27 cellular contexts compared by ENCODE assay signal in the genomic region with DNA sequence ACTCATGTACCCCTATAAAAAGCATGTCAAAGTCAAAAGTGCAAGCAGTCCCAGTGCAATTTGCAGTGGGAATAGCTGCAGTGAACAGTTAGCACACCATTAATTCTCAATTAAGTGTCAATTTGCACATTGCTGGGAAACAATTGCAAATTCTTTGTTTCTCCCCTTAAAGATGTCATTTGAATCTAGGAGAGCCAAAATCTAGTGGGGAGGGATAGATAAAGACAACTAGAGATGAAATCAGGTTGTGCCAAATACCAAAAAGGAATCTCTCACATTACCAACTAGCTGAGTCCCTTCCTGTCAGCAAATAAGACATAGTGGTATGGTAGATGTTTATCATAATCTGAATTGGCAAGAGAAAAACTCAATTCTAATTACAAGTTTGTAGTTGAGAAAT.
DNase-seq lines count a peak whose midpoint lies in the region; FAIRE-seq and TF ChIP-seq lines count a peak whose summit lies in the region.
"Had no signal": no experiment of that assay in that cellular context is flagged by ENCODE, and none has a peak within 500 bp of the region (broad histone marks: within the 10 kb centered on the region; RNA-seq: fewer than 3 reads in every experiment).

No MANE protein-coding gene starts in this region.

- H3K36me3 ChIP-seq in A673 (ENCODE audit: insufficient read depth, low read length, poor library complexity, severe bottlenecking) (no peaks in the 10 kb centered on the region), parathyroid adenoma (ENCODE audit: control insufficient read depth, insufficient read depth, low read length) (no peaks in the 10 kb centered on the region), right atrium auricular region (no peaks in the 10 kb centered on the region)
- H3K36me3 ChIP-seq: BLaER1 treated with 17β-estradiol and CSF1 and Interleukin-3, amounts not matched to agents 10 nM and 100 nM had no signal

- no peak overlapping the region for H3K9ac ChIP-seq in parathyroid adenoma
- H3K9ac ChIP-seq: BLaER1 treated with 17β-estradiol and CSF1 and Interleukin-3, amounts not matched to agents 10 nM and 100 nM had no signal

- CTCF ChIA-PET in A673 (lab: Charles Lee) = no interaction called here

- DNase-seq in A673 (ENCODE audit: low spot score) (peak; percentile 58), D721Med (ENCODE audit: insufficient read length, low spot score) (no peak), left kidney (ENCODE audit: low read depth, low spot score) (peak; percentile 22), NCI-H1930 (lab: John Stamatoyannopoulos, UW) (no peak), NCI-H2107 treated with DMSO at 0.1 percent for 48 hours (lab: John Stamatoyannopoulos, UW; ENCODE audit: unreplicated experiment) (no peak), right atrium auricular region (ENCODE audit: low spot score) (no peak)
- DNase-seq: 8988T; AML-193; Caco-2; Calu3; CD4-positive, alpha-beta T cell; CD8-positive, alpha-beta T cell; DMS 273 treated with DMSO at 0.1 percent for 48 hours; DMS153; DMS53; DMS79; DND-41; EL; GDM1 had no signal

- peak; percentile 41 for FAIRE-seq in D721Med (lab: Jason Lieb, UNC)
- FAIRE-seq: A204.1, GM12878, GM12892, GM18507, GM19239 had no signal

- H3K27me3 ChIP-seq in A673 (replicated peaks; ENCODE audit: insufficient read depth, low read depth, low read length, poor library complexity) (no peaks in the 10 kb centered on the region), parathyroid adenoma (ENCODE audit: control insufficient read depth, insufficient read depth, low read length) (no peaks in the 10 kb centered on the region), right atrium auricular region (no peaks in the 10 kb centered on the region)
- H3K27me3 ChIP-seq: BLaER1 treated with 17β-estradiol and CSF1 and Interleukin-3, amounts not matched to agents 10 nM and 100 nM had no signal

- H3K79me2 ChIP-seq in parathyroid adenoma = peaks cover 6% of the 10 kb centered on the region

- intact Hi-C loops in A673 (cut with micrococcal nuclease; ENCODE audit: unreplicated experiment) = no loop called here

- no TSS peak for BruUV-seq in A673 (replicated peaks; lab: Mats Ljungman, UMichigan)

- peaks cover 43% of the 10 kb centered on the region for H3K4me1 ChIP-seq in A673 (ENCODE audit: insufficient read depth, low read length, poor library complexity, severe bottlenecking)
- H3K4me1 ChIP-seq in parathyroid adenoma = peaks cover 9% of the 10 kb centered on the region
- H3K4me1 ChIP-seq in right atrium auricular region = no peaks in the 10 kb centered on the region
- H3K4me1 ChIP-seq: BLaER1 treated with 17β-estradiol and CSF1 and Interleukin-3, amounts not matched to agents 10 nM and 100 nM; Caco-2 had no signal

- H3K4me2 ChIP-seq in parathyroid adenoma (ENCODE audit: low read length) = peak overlapping the region; percentile 35
- H3K4me2 ChIP-seq: BLaER1 treated with 17β-estradiol and CSF1 and Interleukin-3, amounts not matched to agents 10 nM and 100 nM had no signal

- POLR2A ChIA-PET in A673 (lab: Charles Lee; ENCODE audit: low non-redundant PET) = no interaction called here

- no peak overlapping the region for H2AFZ ChIP-seq in parathyroid adenoma

- H3K4me3 ChIP-seq in A673 (ENCODE audit: low read depth, low read length, poor library complexity, severe bottlenecking) = no peak overlapping the region
- H3K4me3 ChIP-seq in parathyroid adenoma (ENCODE audit: low read depth, low read length) = peak overlapping the region; percentile 23
- H3K4me3 ChIP-seq in right atrium auricular region = no peak overlapping the region
- H3K4me3 ChIP-seq: BLaER1 treated with 17β-estradiol and CSF1 and Interleukin-3, amounts not matched to agents 10 nM and 100 nM; GM12878 had no signal

- H3K27ac ChIP-seq in A673 (ENCODE audit: low read depth, low read length, poor library complexity, severe bottlenecking) = peak overlapping the region; percentile 11
- peak overlapping the region; percentile 74 for H3K27ac ChIP-seq in parathyroid adenoma
- no peak overlapping the region for H3K27ac ChIP-seq in right atrium auricular region
- H3K27ac ChIP-seq: BLaER1 treated with 17β-estradiol and CSF1 and Interleukin-3, amounts not matched to agents 10 nM and 100 nM; C4-2B had no signal

- H3K9me3 ChIP-seq in A673 (ENCODE audit: low read depth, low read length, poor library complexity, severe bottlenecking) = no peaks in the 10 kb centered on the region
- H3K9me3 ChIP-seq in parathyroid adenoma (ENCODE audit: control insufficient read depth, low read length) = no peaks in the 10 kb centered on the region
- no peaks in the 10 kb centered on the region for H3K9me3 ChIP-seq in right atrium auricular region
- H3K9me3 ChIP-seq: BLaER1 treated with 17β-estradiol and CSF1 and Interleukin-3, amounts not matched to agents 10 nM and 100 nM; Caco-2 had no signal

- TF ChIP-seq CTCF in A673 (conservative IDR thresholded peaks at IDR 0.05; ENCODE audit: low read depth, low read length) (no peak), D721Med (IDR thresholded peaks at IDR 0.05; ENCODE audit: insufficient read depth, missing control alignments) (no peak), parathyroid adenoma (IDR thresholded peaks at IDR 0.05) (no peak), right atrium auricular region (IDR thresholded peaks at IDR 0.05) (no peak)

Comparison
In these comparisons a context has a peak if more than half of its experiments do, and no peak if none do; other contexts are left out.
1. DNase-seq: peak in A673 (single experiment) and left kidney (single experiment); none in D721Med (single experiment), NCI-H1930 (0 of 2), NCI-H2107 treated with DMSO at 0.1 percent for 48 hours (single experiment) and right atrium auricular region (single experiment).
2. H3K27ac ChIP-seq: peak in A673 (single experiment) and parathyroid adenoma (single experiment); none in right atrium auricular region (0 of 2).